ENCODE assay signal across 27 cellular contexts in genomic region chr14:57273236-57273635, GRCh38.
"Had no signal": no experiment of that assay in that cellular context is flagged by ENCODE, and none has a peak within 500 bp of the region (broad histone marks: within the 10 kb centered on the region; RNA-seq: fewer than 3 reads in every experiment).

No MANE protein-coding gene starts in this region.

- H3K9ac ChIP-seq: neural progenitor cell, parathyroid adenoma had no signal

- H3K4me3 Mint-ChIP-seq: natural killer cell; neural progenitor cell; stimulated activated effector memory CD8-positive, alpha-beta T cell treated with anti-CD3 and anti-CD28 coated beads, Interleukin-12 subunit alpha, Interleukin-12 subunit beta, amount 100 ng/mL, for 72 hours; stimulated activated naive B cell treated with anti-CD40 and anti-IgM and Interleukin-4, amounts not matched to agents 10 μg/mL and 1 μg/mL and 100 μg/mL, for 72 hours; stimulated activated naive CD8-positive, alpha-beta T cell treated with anti-CD3 and anti-CD28 coated beads, Interleukin-15, Interleukin-2, amounts not matched to agents 100 ng/mL and 50 ng/mL, for 24 hours had no signal

- H3K27me3 Mint-ChIP-seq: progenitor cell of endocrine pancreas; stimulated activated naive B cell treated with anti-CD40 and anti-IgM and Interleukin-4, amounts not matched to agents 10 μg/mL and 1 μg/mL and 100 μg/mL, for 72 hours; stimulated activated naive CD8-positive, alpha-beta T cell treated with anti-CD3 and anti-CD28 coated beads, Interleukin-15, Interleukin-2, amounts not matched to agents 100 ng/mL and 50 ng/mL, for 24 hours had no signal

- H3K27ac Mint-ChIP-seq: natural killer cell; nephron; neural progenitor cell; progenitor cell of endocrine pancreas; stimulated activated effector memory CD8-positive, alpha-beta T cell treated with anti-CD3 and anti-CD28 coated beads, Interleukin-12 subunit alpha, Interleukin-12 subunit beta, amount 100 ng/mL, for 72 hours; stimulated activated naive B cell treated with anti-CD40 and anti-IgM and Interleukin-4, amounts not matched to agents 10 μg/mL and 1 μg/mL and 100 μg/mL, for 72 hours; stimulated activated naive CD8-positive, alpha-beta T cell treated with anti-CD3 and anti-CD28 coated beads, Interleukin-15, Interleukin-2, amounts not matched to agents 100 ng/mL and 50 ng/mL, for 24 hours had no signal

- H3K4me2 ChIP-seq: neural progenitor cell had no signal

- H2AFZ ChIP-seq: neural progenitor cell, parathyroid adenoma had no signal

- ATAC-seq: natural killer cell; psoas muscle; right cardiac atrium; stimulated activated effector memory CD8-positive, alpha-beta T cell treated with anti-CD3 and anti-CD28 coated beads, Interleukin-12 subunit alpha, Interleukin-12 subunit beta, amount 100 ng/mL, for 72 hours; stimulated activated naive B cell treated with anti-CD40 and anti-IgM and Interleukin-4, amounts not matched to agents 10 μg/mL and 1 μg/mL and 100 μg/mL, for 72 hours had no signal

- H3K36me3 Mint-ChIP-seq: natural killer cell had no signal

- H3K4me3 ChIP-seq: neural progenitor cell, ovary, psoas muscle, right lobe of liver, sigmoid colon, stomach, thoracic aorta, thyroid gland, transverse colon, upper lobe of left lung, vagina had no signal

- H3K27ac ChIP-seq: neural progenitor cell, ovary, parathyroid adenoma, psoas muscle, right lobe of liver, sigmoid colon, stomach, thoracic aorta, thyroid gland, transverse colon, upper lobe of left lung, vagina had no signal

- H3K9me3 Mint-ChIP-seq: natural killer cell; nephron; neural progenitor cell; stimulated activated effector memory CD8-positive, alpha-beta T cell treated with anti-CD3 and anti-CD28 coated beads, Interleukin-12 subunit alpha, Interleukin-12 subunit beta, amount 100 ng/mL, for 72 hours; stimulated activated naive B cell treated with anti-CD40 and anti-IgM and Interleukin-4, amounts not matched to agents 10 μg/mL and 1 μg/mL and 100 μg/mL, for 72 hours; stimulated activated naive CD8-positive, alpha-beta T cell treated with anti-CD3 and anti-CD28 coated beads, Interleukin-15, Interleukin-2, amounts not matched to agents 100 ng/mL and 50 ng/mL, for 24 hours had no signal

- FAIRE-seq: small intestine had no signal

- H3K9me3 ChIP-seq: ovary, psoas muscle, right lobe of liver, sigmoid colon, stomach, thoracic aorta, thyroid gland, transverse colon, upper lobe of left lung, vagina had no signal

- H3K36me3 ChIP-seq: ovary had no signal

- DNase-seq: natural killer cell; occipital lobe; ovary; posterior cingulate gyrus; psoas muscle; right cardiac atrium; right lobe of liver; sigmoid colon; small intestine; stimulated activated CD4-positive, alpha-beta T cell treated with anti-CD3 and anti-CD28 coated beads, Interleukin-15, amount 100 ng/mL, for 24 hours; stimulated activated CD4-positive, alpha-beta T cell treated with anti-CD3 and anti-CD28 coated beads, Interleukin-2, amount 100 ng/mL, for 24 hours; stimulated activated CD4-positive, alpha-beta T cell treated with anti-CD3 and anti-CD28 coated beads, Interleukin-2, amount 100 ng/mL, for 48 hours; stimulated activated CD4-positive, alpha-beta T cell treated with anti-CD3 and anti-CD28 coated beads, Interleukin-4, amount 100 ng/mL, for 24 hours; stimulated activated naive B cell treated with anti-CD40 and anti-IgM and Interleukin-4, amounts not matched to agents 10 μg/mL and 1 μg/mL and 100 μg/mL, for 72 hours; stimulated activated naive CD4-positive, alpha-beta T cell treated with Interleukin-2 at 50 U/mL for 16 hours; stomach; thyroid gland; transverse colon had no signal

- H3K27me3 ChIP-seq: neural progenitor cell, ovary, right lobe of liver, sigmoid colon, stomach, thyroid gland, transverse colon, upper lobe of left lung, vagina had no signal
